8 cellular contexts compared by ENCODE assay signal in genomic region chr10:103691723-103692380, GRCh38.
A peak's percentile ranks its signal among the peaks of the same experiment; 100 is the strongest.
DNase-seq lines count a peak whose midpoint lies in the region; ATAC-seq lines count a peak whose summit lies in the region.

No MANE protein-coding gene starts in this region.

- peaks cover 24% of the 10 kb centered on the region for H3K4me1 Mint-ChIP-seq in activated T-cell treated with anti-CD3 and anti-CD28 coated beads, Interleukin-2, amount 50 U/mL, for 4 hours (ENCODE audit: low read depth)
- H3K4me1 Mint-ChIP-seq in activated T-helper 17 cell treated with anti-CD3 and anti-CD28 coated beads, Interleukin-2, amount 50 U/mL, for 72 hours, result peaks cover 18% of the 10 kb centered on the region

- peak in 1 of 2 donors; percentile 12 for ATAC-seq in activated T-cell treated with anti-CD3 and anti-CD28 coated beads, Interleukin-2, amount 50 U/mL, for 4 hours
- ATAC-seq in HG02970 (IDR thresholded peaks at IDR 0.05; ENCODE audit: low FRiP score, unreplicated experiment), result peak; percentile 23
- peak; percentile 10 for ATAC-seq in activated T-helper 17 cell treated with anti-CD3 and anti-CD28 coated beads, Interleukin-2, amount 50 U/mL, for 72 hours (replicated peaks)
- ATAC-seq in sciatic nerve, result peak; percentile 53

- H3K27me3 Mint-ChIP-seq in activated T-cell treated with anti-CD3 and anti-CD28 coated beads, Interleukin-2, amount 50 U/mL, for 4 hours (ENCODE audit: low read depth), result peaks cover 2% of the 10 kb centered on the region
- no peaks in the 10 kb centered on the region for H3K27me3 Mint-ChIP-seq in activated T-helper 17 cell treated with anti-CD3 and anti-CD28 coated beads, Interleukin-2, amount 50 U/mL, for 72 hours

- peak overlapping the region; percentile 2 for H3K27ac Mint-ChIP-seq in activated T-helper 17 cell treated with anti-CD3 and anti-CD28 coated beads, Interleukin-2, amount 50 U/mL, for 72 hours

- peak overlapping the region; percentile 63 for H3K4me3 Mint-ChIP-seq in activated T-cell treated with anti-CD3 and anti-CD28 coated beads, Interleukin-2, amount 50 U/mL, for 4 hours
- peak overlapping the region; percentile 71 for H3K4me3 Mint-ChIP-seq in activated T-helper 17 cell treated with anti-CD3 and anti-CD28 coated beads, Interleukin-2, amount 50 U/mL, for 72 hours

- intact Hi-C loops in sciatic nerve (cut with DNase I), result no loop called here

- no peak for DNase-seq in activated T-cell treated with anti-CD3 and anti-CD28 coated beads, Interleukin-2, amount 50 U/mL, for 4 hours
- DNase-seq in activated T-cell treated with anti-CD3 and anti-CD28 coated beads, Interleukin-2, amount 50 U/mL, for 1 hour, result no peak
- DNase-seq in sciatic nerve (ENCODE audit: low spot score) (no peak), COLO829 (ENCODE audit: low spot score) (no peak), foreskin melanocyte (no peak), HUDEP-2 (lab: John Stamatoyannopoulos, UW; ENCODE audit: unreplicated experiment in 76 of 76) (no peak)

- H3K36me3 Mint-ChIP-seq in activated T-cell treated with anti-CD3 and anti-CD28 coated beads, Interleukin-2, amount 50 U/mL, for 4 hours (ENCODE audit: insufficient read depth), result no peaks in the 10 kb centered on the region
- no peaks in the 10 kb centered on the region for H3K36me3 Mint-ChIP-seq in activated T-helper 17 cell treated with anti-CD3 and anti-CD28 coated beads, Interleukin-2, amount 50 U/mL, for 72 hours (ENCODE audit: low read depth)

- H3K9me3 Mint-ChIP-seq in activated T-cell treated with anti-CD3 and anti-CD28 coated beads, Interleukin-2, amount 50 U/mL, for 4 hours, result no peaks in the 10 kb centered on the region
- H3K9me3 Mint-ChIP-seq in activated T-helper 17 cell treated with anti-CD3 and anti-CD28 coated beads, Interleukin-2, amount 50 U/mL, for 72 hours, result no peaks in the 10 kb centered on the region
